In genomic region chr10:92542458-92542857, GRCh38 we compare ENCODE assay signal across 15 cellular contexts.
"Had no signal": no experiment of that assay in that cellular context is flagged by ENCODE, and none has a peak within 500 bp of the region (broad histone marks: within the 10 kb centered on the region; RNA-seq: fewer than 3 reads in every experiment).

No MANE protein-coding gene starts in this region.

- DNase-seq: effector CD4-positive, alpha-beta T cell; foreskin melanocyte; head of caudate nucleus; left colon; naive thymus-derived CD4-positive, alpha-beta T cell; nucleus accumbens; ovary; right cardiac atrium; small intestine; stimulated activated CD4-positive, alpha-beta T cell treated with anti-CD3 and anti-CD28 coated beads, Interleukin-12 subunit alpha, Interleukin-12 subunit beta, amount 100 ng/mL, for 4 hours; stimulated activated naive CD4-positive, alpha-beta T cell treated with Interleukin-2 at 50 U/mL for 16 hours had no signal

- H2AFZ ChIP-seq: hepatocyte had no signal

- H3K27me3 ChIP-seq: hepatocyte, ovary had no signal

- H3K27ac Mint-ChIP-seq: naive thymus-derived CD4-positive, alpha-beta T cell; progenitor cell of endocrine pancreas; type B pancreatic cell had no signal

- H3K9me3 ChIP-seq: ovary had no signal

- H3K36me3 ChIP-seq: ovary had no signal

- H3K9me3 Mint-ChIP-seq: naive thymus-derived CD4-positive, alpha-beta T cell; type B pancreatic cell had no signal

- H3K36me3 Mint-ChIP-seq: type B pancreatic cell had no signal

- H3K4me3 ChIP-seq: coronary artery, hepatocyte, ovary had no signal

- H3K4me2 ChIP-seq: hepatocyte had no signal

- H3K27ac ChIP-seq: coronary artery, hepatocyte, ovary had no signal

- H3K4me3 Mint-ChIP-seq: naive thymus-derived CD4-positive, alpha-beta T cell; type B pancreatic cell had no signal

- ATAC-seq: left colon; naive thymus-derived CD4-positive, alpha-beta T cell; right cardiac atrium had no signal

- H3K27me3 Mint-ChIP-seq: naive thymus-derived CD4-positive, alpha-beta T cell; progenitor cell of endocrine pancreas; type B pancreatic cell had no signal
